In genomic region chr1:215640429-215641148, GRCh38 we compare ENCODE assay signal across 24 cellular contexts.
"Had no signal": no experiment of that assay in that cellular context is flagged by ENCODE, and none has a peak within 500 bp of the region (broad histone marks: within the 10 kb centered on the region; RNA-seq: fewer than 3 reads in every experiment).

No MANE protein-coding gene starts in this region.

- H3K4me3 ChIP-seq: colonic mucosa, esophagus squamous epithelium, gastrocnemius medialis, heart right ventricle, left ventricle myocardium inferior, lower lobe of right lung had no signal

- H3K9me3 ChIP-seq: colonic mucosa, esophagus squamous epithelium, gastrocnemius medialis, heart right ventricle, left ventricle myocardium inferior, lower lobe of right lung had no signal

- H3K4me1 ChIP-seq: colonic mucosa, gastrocnemius medialis, left ventricle myocardium inferior, lower lobe of right lung had no signal

- FAIRE-seq: endometrium, keratinocyte had no signal

- DNase-seq: colonic mucosa; cortex of kidney; effector CD8-positive, alpha-beta T cell; effector memory CD8-positive, alpha-beta T cell; endodermal cell; erythroblast; esophagus squamous epithelium; foreskin fibroblast; foreskin melanocyte; gastrocnemius medialis; glutamatergic neuron; head of caudate nucleus; heart right ventricle; hippocampal formation; left cardiac atrium; left ventricle myocardium inferior; lower lobe of right lung; mesendoderm; midbrain; naive thymus-derived CD4-positive, alpha-beta T cell had no signal

- H3K27ac ChIP-seq: colonic mucosa, epithelial cell of prostate, esophagus squamous epithelium, gastrocnemius medialis, heart right ventricle, left ventricle myocardium inferior, lower lobe of right lung had no signal

- H3K36me3 ChIP-seq: colonic mucosa, esophagus squamous epithelium, gastrocnemius medialis, heart right ventricle, left ventricle myocardium inferior, lower lobe of right lung had no signal

- H3K27me3 ChIP-seq: colonic mucosa, esophagus squamous epithelium, heart right ventricle had no signal

- ATAC-seq: effector memory CD8-positive, alpha-beta T cell; esophagus mucosa; gastrocnemius medialis; heart right ventricle; left cardiac atrium; lower lobe of right lung; naive thymus-derived CD4-positive, alpha-beta T cell had no signal
